In genomic region chr11:66130978-66131377, GRCh38 we compare ENCODE assay signal across 19 cellular contexts.
DNase-seq lines count a peak whose midpoint lies in the region; ATAC-seq, FAIRE-seq and TF ChIP-seq lines count a peak whose summit lies in the region.
"Had no signal": no experiment of that assay in that cellular context is flagged by ENCODE, and none has a peak within 500 bp of the region (broad histone marks: within the 10 kb centered on the region; RNA-seq: fewer than 3 reads in every experiment).

No MANE protein-coding gene starts in this region.

- intact Hi-C loops in natural killer cell (cut with micrococcal nuclease): no loop called here

- no peaks in the 10 kb centered on the region for H3K36me3 ChIP-seq in HEK293 (ENCODE audit: control insufficient read depth in 2 of 2, insufficient read depth in 1 of 2, low read length in 2 of 2)

- peaks cover 34 to 44% of the 10 kb centered on the region in 2 donors for H3K4me1 Mint-ChIP-seq in natural killer cell
- peaks cover 37% of the 10 kb centered on the region in 2 donors for H3K4me1 Mint-ChIP-seq in natural killer cell treated with Interleukin-12 subunit alpha and Interleukin-12 subunit beta and Interleukin-15 and Interleukin-18, amount 100 ng/mL, for 72 hours (ENCODE audit: low read depth in 2 of 2)
- peaks cover 69% of the 10 kb centered on the region for H3K4me1 Mint-ChIP-seq in activated naive CD8-positive, alpha-beta T cell treated with anti-CD3 and anti-CD28 coated beads for 36 hours
- H3K4me1 Mint-ChIP-seq in naive thymus-derived CD8-positive, alpha-beta T cell: peaks cover 45 to 82% (median 78%) of the 10 kb centered on the region in 4 donors

- H3K4me3 ChIP-seq in HEK293 (ENCODE audit: low read depth, low read length): no peak overlapping the region

- POLR2A ChIA-PET in HEK293 (lab: Yijun Ruan, JAX): no interaction called here
- POLR2A ChIA-PET in naive thymus-derived CD8-positive, alpha-beta T cell (lab: Charles Lee): interaction anchor here (0.7 to 1.0 kb wide), 2 partner anchors 25 to 53 kb away, joined by 3 read pairs; no protein-coding TSS in a partner anchor

- H3K4me1 ChIP-seq in HEK293 (ENCODE audit: control insufficient read depth, insufficient read depth, low read length): no peaks in the 10 kb centered on the region

- H3K27me3 Mint-ChIP-seq in natural killer cell (ENCODE audit: low read depth in 2 of 2): no peaks in the 10 kb centered on the region
- H3K27me3 Mint-ChIP-seq in natural killer cell treated with Interleukin-12 subunit alpha and Interleukin-12 subunit beta and Interleukin-15 and Interleukin-18, amount 100 ng/mL, for 72 hours: no peaks in the 10 kb centered on the region
- no peaks in the 10 kb centered on the region for H3K27me3 Mint-ChIP-seq in activated naive CD8-positive, alpha-beta T cell treated with anti-CD3 and anti-CD28 coated beads for 36 hours
- H3K27me3 Mint-ChIP-seq in naive thymus-derived CD8-positive, alpha-beta T cell: no peaks in the 10 kb centered on the region
- H3K27me3 Mint-ChIP-seq: IgD-negative memory B cell had no signal

- H3K4me3 Mint-ChIP-seq in natural killer cell: no peak overlapping the region
- H3K4me3 Mint-ChIP-seq in natural killer cell treated with Interleukin-12 subunit alpha and Interleukin-12 subunit beta and Interleukin-15 and Interleukin-18, amount 100 ng/mL, for 72 hours: no peak overlapping the region
- H3K4me3 Mint-ChIP-seq in activated naive CD8-positive, alpha-beta T cell treated with anti-CD3 and anti-CD28 coated beads for 36 hours: no peak overlapping the region
- H3K4me3 Mint-ChIP-seq in naive thymus-derived CD8-positive, alpha-beta T cell: peak overlapping the region in 5 of 10 donors; percentile 8 to 30 (median 28)

- FAIRE-seq in HTR-8/SVneo (lab: Jason Lieb, UNC): no peak
- FAIRE-seq: G401.6, GM12892, H54 had no signal

- TF ChIP-seq CTCF in natural killer cell (IDR thresholded peaks at IDR 0.05) (no peak), HEK293 (tag by site-specific recombination; IDR thresholded peaks at IDR 0.05) (no peak)

- H3K27ac ChIP-seq in HEK293 (ENCODE audit: extremely low read depth, low read depth, low read length): no peak overlapping the region

- no peak for DNase-seq in natural killer cell
- DNase-seq in natural killer cell treated with Interleukin-12 subunit alpha and Interleukin-12 subunit beta and Interleukin-15 and Interleukin-18, amount 100 ng/mL, for 72 hours (ENCODE audit: low spot score): no peak
- no peak for DNase-seq in activated naive CD8-positive, alpha-beta T cell treated with anti-CD3 and anti-CD28 coated beads for 36 hours
- DNase-seq in naive thymus-derived CD8-positive, alpha-beta T cell: no peak
- DNase-seq in HUDEP-2 (lab: John Stamatoyannopoulos, UW; ENCODE audit: unreplicated experiment in 76 of 76): no peak
- no peak for DNase-seq in HTR-8/SVneo (ENCODE audit: insufficient read length, low spot score)
- DNase-seq: DMS79 treated with DMSO at 0.1 percent for 48 hours, NCI-H1105 treated with DMSO at 0.1 percent for 48 hours, NCI-H1694 treated with DMSO at 0.1 percent for 48 hours, NCI-H2107, NCI-H2227 treated with DMSO at 0.1 percent for 48 hours, NCI-H524, SHP77 had no signal

- ATAC-seq in natural killer cell: no peak
- ATAC-seq in natural killer cell treated with Interleukin-12 subunit alpha and Interleukin-12 subunit beta and Interleukin-15 and Interleukin-18, amount 100 ng/mL, for 72 hours: no peak
- ATAC-seq in naive thymus-derived CD8-positive, alpha-beta T cell: no peak
- no peak for ATAC-seq in GM18505 (IDR thresholded peaks at IDR 0.05; ENCODE audit: unreplicated experiment)

- peak overlapping the region; percentile 4 to 67 for H3K27ac Mint-ChIP-seq in natural killer cell
- peak overlapping the region in 1 of 2 donors; percentile 40 for H3K27ac Mint-ChIP-seq in natural killer cell treated with Interleukin-12 subunit alpha and Interleukin-12 subunit beta and Interleukin-15 and Interleukin-18, amount 100 ng/mL, for 72 hours
- H3K27ac Mint-ChIP-seq in activated naive CD8-positive, alpha-beta T cell treated with anti-CD3 and anti-CD28 coated beads for 36 hours: peak overlapping the region; percentile 43
- peak overlapping the region; percentile 34 to 92 (median 81) for H3K27ac Mint-ChIP-seq in naive thymus-derived CD8-positive, alpha-beta T cell

- TF ChIP-seq POLR2A in GM18505 (IDR thresholded peaks at IDR 0.05; ENCODE audit: borderline replicate concordance, extremely low read depth, insufficient read depth, insufficient read length): no peak

- H3K9me3 ChIP-seq in HEK293 (ENCODE audit: control insufficient read depth, insufficient read depth, low read depth, low read length): no peaks in the 10 kb centered on the region

- no peaks in the 10 kb centered on the region for H3K9me3 Mint-ChIP-seq in natural killer cell
- no peaks in the 10 kb centered on the region for H3K9me3 Mint-ChIP-seq in natural killer cell treated with Interleukin-12 subunit alpha and Interleukin-12 subunit beta and Interleukin-15 and Interleukin-18, amount 100 ng/mL, for 72 hours
- no peaks in the 10 kb centered on the region for H3K9me3 Mint-ChIP-seq in activated naive CD8-positive, alpha-beta T cell treated with anti-CD3 and anti-CD28 coated beads for 36 hours
- no peaks in the 10 kb centered on the region for H3K9me3 Mint-ChIP-seq in naive thymus-derived CD8-positive, alpha-beta T cell
- H3K9me3 Mint-ChIP-seq: IgD-negative memory B cell had no signal

- CTCF ChIA-PET in HEK293 (lab: Yijun Ruan, JAX): interaction anchor here (1.3 kb wide), 1 partner anchor 63 kb away, joined by 4 read pairs; no protein-coding TSS in a partner anchor

- no peaks in the 10 kb centered on the region for H3K36me3 Mint-ChIP-seq in natural killer cell
- no peaks in the 10 kb centered on the region for H3K36me3 Mint-ChIP-seq in natural killer cell treated with Interleukin-12 subunit alpha and Interleukin-12 subunit beta and Interleukin-15 and Interleukin-18, amount 100 ng/mL, for 72 hours
- H3K36me3 Mint-ChIP-seq in activated naive CD8-positive, alpha-beta T cell treated with anti-CD3 and anti-CD28 coated beads for 36 hours: peaks cover 4% of the 10 kb centered on the region
- peaks cover 0 to 5% (median 0%) of the 10 kb centered on the region in 3 donors for H3K36me3 Mint-ChIP-seq in naive thymus-derived CD8-positive, alpha-beta T cell
- H3K36me3 Mint-ChIP-seq: IgD-negative memory B cell had no signal

TF ChIP-seq in HEK293, 187 proteins besides CTCF, POLR2A, EP300 and RAD21:
- TF ChIP-seq, protein P1, sequence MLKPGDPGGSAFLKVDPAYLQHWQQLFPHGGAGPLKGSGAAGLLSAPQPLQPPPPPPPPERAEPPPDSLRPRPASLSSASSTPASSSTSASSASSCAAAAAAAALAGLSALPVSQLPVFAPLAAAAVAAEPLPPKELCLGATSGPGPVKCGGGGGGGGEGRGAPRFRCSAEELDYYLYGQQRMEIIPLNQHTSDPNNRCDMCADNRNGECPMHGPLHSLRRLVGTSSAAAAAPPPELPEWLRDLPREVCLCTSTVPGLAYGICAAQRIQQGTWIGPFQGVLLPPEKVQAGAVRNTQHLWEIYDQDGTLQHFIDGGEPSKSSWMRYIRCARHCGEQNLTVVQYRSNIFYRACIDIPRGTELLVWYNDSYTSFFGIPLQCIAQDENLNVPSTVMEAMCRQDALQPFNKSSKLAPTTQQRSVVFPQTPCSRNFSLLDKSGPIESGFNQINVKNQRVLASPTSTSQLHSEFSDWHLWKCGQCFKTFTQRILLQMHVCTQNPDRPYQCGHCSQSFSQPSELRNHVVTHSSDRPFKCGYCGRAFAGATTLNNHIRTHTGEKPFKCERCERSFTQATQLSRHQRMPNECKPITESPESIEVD (tag by site-specific recombination; IDR thresholded peaks at IDR 0.05): peak; percentile 23; the same call in 1 of the 2 replicates
- TF ChIP-seq ZNF664 (tag by site-specific recombination; IDR thresholded peaks at IDR 0.05) (0 out of 2 replicates have a peak, but pooled peaks have one; percentile 8), ZNF776 (tag by site-specific recombination; IDR thresholded peaks at IDR 0.05; ENCODE audit: borderline replicate concordance) (no peak), ZFP41 (tag by site-specific recombination; IDR thresholded peaks at IDR 0.05; ENCODE audit: borderline replicate concordance) (no peak)
